ENCODE assay signal across 7 cellular contexts in the genomic region with DNA sequence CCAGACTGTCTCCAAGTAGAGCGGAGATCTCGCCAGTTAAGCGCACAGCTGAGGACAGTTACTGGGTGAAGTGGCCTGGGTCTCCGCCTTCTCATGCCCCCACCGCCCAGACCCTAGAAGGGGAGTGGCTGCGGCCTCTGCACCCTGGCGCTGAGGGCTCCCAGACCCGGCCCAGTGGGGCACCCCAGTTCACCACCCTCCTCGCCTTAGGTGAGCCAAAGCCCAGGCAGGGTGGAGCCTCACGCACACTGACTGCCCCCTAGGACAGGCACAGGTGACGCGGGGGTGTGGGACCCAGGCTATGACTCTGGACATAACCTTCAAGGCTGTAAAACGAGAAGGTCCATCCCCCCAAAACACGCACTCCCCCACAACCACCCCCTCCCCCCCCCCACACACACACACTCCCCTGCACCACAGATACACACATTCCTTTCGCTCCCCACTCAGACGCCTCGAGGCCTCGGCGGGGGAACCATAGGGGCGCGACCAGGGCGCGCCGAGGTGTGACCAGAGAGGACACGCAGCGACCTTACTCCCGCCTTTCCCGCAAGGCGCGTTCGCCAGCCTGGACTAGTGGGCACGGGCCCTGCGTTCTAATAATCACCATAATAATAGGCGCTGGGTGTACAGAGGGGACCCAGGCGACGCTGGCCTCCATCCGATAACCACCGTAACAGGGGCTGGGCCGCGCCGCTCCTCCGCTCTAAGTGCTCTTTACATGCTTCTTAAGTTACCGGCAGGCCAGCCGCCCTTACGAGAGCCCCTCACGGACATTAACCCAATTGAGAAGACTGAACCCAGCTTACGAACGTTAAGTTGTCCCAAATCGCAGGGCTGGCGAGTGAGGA. TPM values are rescaled to one million over a fixed set of nuclear protein-coding genes. Genes with fewer than 3 reads are reported as not detected.
"Had no signal": no experiment of that assay in that cellular context is flagged by ENCODE, and none has a peak within 500 bp of the region (broad histone marks: within the 10 kb centered on the region; RNA-seq: fewer than 3 reads in every experiment).

No MANE protein-coding gene starts in this region.

RNA-seq across cellular contexts. Expression of a gene that starts 1.1 kb away (rescaled TPM):
- total RNA-seq: SJCRH30 had no signal
- polyA plus RNA-seq: neural cell had no signal

RNA-seq across cellular contexts. Expression of a gene that starts 21.4 kb away (rescaled TPM):
- total RNA-seq: activated CD8-positive, alpha-beta T cell treated with anti-CD3 and anti-CD28 coated beads, Interleukin-2, amount 10 ng/mL, durations not matched to agents 7 days and 5 days; activated T-helper 1 cell treated with anti-CD3 and anti-CD28 coated beads, Interleukin-12 subunit alpha, Interleukin-12 subunit beta, Interleukin-2, Interleukin-4 antibody, amounts not matched to agents 30 ng/mL and 10 ng/mL and 1 ng/mL, durations not matched to agents 14 hours and 24 hours and 36 hours; gastrocnemius medialis; mesenteric fat pad; SJCRH30; T-cell had no signal
